ENCODE assay signal across 8 cellular contexts in genomic region chr14:59897757-59898383, GRCh38. TPM values are rescaled to one million over a fixed set of nuclear protein-coding genes. Genes with fewer than 3 reads are reported as not detected.
DNase-seq lines count a peak whose midpoint lies in the region; ATAC-seq and TF ChIP-seq lines count a peak whose summit lies in the region.

No MANE protein-coding gene starts in this region.

- H3K9me3 ChIP-seq in thyroid gland = no peaks in the 10 kb centered on the region
- no peaks in the 10 kb centered on the region for H3K9me3 ChIP-seq in uterus

- H3K4me1 ChIP-seq in thyroid gland (no peaks in the 10 kb centered on the region), uterus (no peaks in the 10 kb centered on the region)

- TF ChIP-seq POLR2A in thyroid gland (IDR thresholded peaks at IDR 0.05) (no peak), uterus (IDR thresholded peaks at IDR 0.05) (no peak)

- 30 to 37% methylated on average over 8 of the region's 8 CpGs for WGBS in thyroid gland, 2 donors

- intact Hi-C loops in head of caudate nucleus (cut with DNase I) (no loop called here), thyroid gland (cut with DNase I) (no loop called here), uterus (cut with DNase I; ENCODE audit: low total_unique reads) (no loop called here)

- DNase-seq in ELR (ENCODE audit: low read depth) (peak; percentile 51), RKO (ENCODE audit: low spot score) (peak; percentile 5), head of caudate nucleus (peak in 36 of 42 donors; percentile 5 to 76 (median 38)), thyroid gland (peak; percentile 40 to 42), uterus (no peak), epidermal melanocyte (ENCODE audit: insufficient read length, low spot score) (no peak), GM19240 (ENCODE audit: insufficient read length, low spot score) (no peak)

- H3K27ac ChIP-seq in thyroid gland (no peak overlapping the region), uterus (no peak overlapping the region)

- H3K36me3 ChIP-seq in thyroid gland = no peaks in the 10 kb centered on the region
- no peaks in the 10 kb centered on the region for H3K36me3 ChIP-seq in uterus

- peak; percentile 58 for ATAC-seq in HG03520 (IDR thresholded peaks at IDR 0.05; ENCODE audit: unreplicated experiment)

- TF ChIP-seq CTCF in thyroid gland (IDR thresholded peaks at IDR 0.05) (peak; percentile 9 to 63 (median 40)), uterus (IDR thresholded peaks at IDR 0.05) (peak in 2 of 4 experiments; percentile 3 to 29)

- H3K27me3 ChIP-seq in thyroid gland (no peaks in the 10 kb centered on the region), uterus (no peaks in the 10 kb centered on the region)

- H3K4me3 ChIP-seq in thyroid gland (replicated peaks in 1 of 3) = no peak overlapping the region
- H3K4me3 ChIP-seq in uterus = no peak overlapping the region

RNA-seq across cellular contexts. Expression of gene LRRC9, which starts 22.1 kb away (rescaled TPM):
- under 1 TPM in 2 of 4 donors, not detected in 2; under 0.01 to 0.11 TPM for total RNA-seq in thyroid gland
- total RNA-seq in uterus = 1 to 10 TPM in 1 of 4 donors, not detected in 3; 2.1 TPM

RNA-seq across cellular contexts. Expression of gene RTN1, which starts 27.3 kb away (rescaled TPM):
- 10 to 100 TPM in 2 of 4 donors, 1 to 10 TPM in 2; 3.8 to 20.8 (median 9.6) TPM for total RNA-seq in thyroid gland
- total RNA-seq in uterus = 10 to 100 TPM in 2 of 4 donors, 1 to 10 TPM in 1, under 1 TPM in 1; 0.26 to 14.4 (median 7.5) TPM

Comparison
In these comparisons a context has a peak if more than half of its experiments do, and no peak if none do; other contexts are left out.
1. DNase-seq: peak in ELR (single experiment), RKO (single experiment), head of caudate nucleus (36 of 42) and thyroid gland (2 of 2); none in uterus (0 of 2), epidermal melanocyte (single experiment) and GM19240 (single experiment).